ENCODE assay signal across 1 cellular context in the genomic region with DNA sequence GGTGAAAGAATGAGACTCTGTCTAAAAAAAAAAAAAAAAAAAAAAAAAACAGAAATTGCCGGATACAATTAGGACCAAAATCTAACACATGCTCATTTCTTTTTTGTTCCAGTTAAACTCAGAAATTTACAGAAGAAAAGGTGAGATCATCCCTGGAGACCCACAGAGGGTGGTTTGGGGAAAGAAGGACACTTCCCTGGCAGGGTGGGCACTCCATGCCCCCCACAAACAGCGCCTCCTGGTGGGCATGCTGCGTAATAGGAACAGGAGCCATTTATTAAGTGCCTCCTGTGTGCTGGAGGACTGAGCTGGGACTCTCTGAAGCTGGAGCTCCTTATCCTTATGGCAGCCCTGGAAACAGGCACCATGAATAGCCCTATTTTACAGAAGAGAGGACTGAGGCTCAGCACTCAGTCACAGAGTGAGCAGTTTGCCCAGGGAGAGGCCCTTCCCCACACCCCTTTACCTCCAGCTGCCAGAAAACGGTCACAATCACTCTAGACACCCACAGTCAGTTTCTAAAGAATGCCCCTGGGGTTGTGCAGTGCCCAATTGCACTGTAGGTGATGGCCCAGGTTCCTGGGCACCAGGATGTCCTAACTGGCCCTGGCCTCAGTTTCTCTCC.
TF ChIP-seq lines count a peak whose summit lies in the region.

No MANE protein-coding gene starts in this region.

TF ChIP-seq in HEK293, 187 proteins besides CTCF, POLR2A, EP300 and RAD21 (continued from another document):
- TF ChIP-seq, protein P1, sequence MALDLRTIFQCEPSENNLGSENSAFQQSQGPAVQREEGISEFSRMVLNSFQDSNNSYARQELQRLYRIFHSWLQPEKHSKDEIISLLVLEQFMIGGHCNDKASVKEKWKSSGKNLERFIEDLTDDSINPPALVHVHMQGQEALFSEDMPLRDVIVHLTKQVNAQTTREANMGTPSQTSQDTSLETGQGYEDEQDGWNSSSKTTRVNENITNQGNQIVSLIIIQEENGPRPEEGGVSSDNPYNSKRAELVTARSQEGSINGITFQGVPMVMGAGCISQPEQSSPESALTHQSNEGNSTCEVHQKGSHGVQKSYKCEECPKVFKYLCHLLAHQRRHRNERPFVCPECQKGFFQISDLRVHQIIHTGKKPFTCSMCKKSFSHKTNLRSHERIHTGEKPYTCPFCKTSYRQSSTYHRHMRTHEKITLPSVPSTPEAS (tag by site-specific recombination; IDR thresholded peaks at IDR 0.05): 0 out of 2 replicates have a peak, but pooled peaks have one; percentile 16
- TF ChIP-seq KLF1 (tag by site-specific recombination; IDR thresholded peaks at IDR 0.05) (no peak), MYNN (tag by site-specific recombination; IDR thresholded peaks at IDR 0.05; ENCODE audit: borderline replicate concordance) (no peak), ZNF747 (tag by site-specific recombination; IDR thresholded peaks at IDR 0.05) (no peak), ZNF514 (tag by site-specific recombination; IDR thresholded peaks at IDR 0.05) (no peak), ZNF548 (tag by site-specific recombination; IDR thresholded peaks at IDR 0.05) (no peak), PRDM10 (tag by site-specific recombination; IDR thresholded peaks at IDR 0.05) (no peak), ZNF664 (tag by site-specific recombination; IDR thresholded peaks at IDR 0.05) (no peak), ZNF202 (tag by site-specific recombination; IDR thresholded peaks at IDR 0.05; ENCODE audit: borderline replicate concordance) (no peak)
